ENCODE assay signal across 14 cellular contexts in the genomic region with DNA sequence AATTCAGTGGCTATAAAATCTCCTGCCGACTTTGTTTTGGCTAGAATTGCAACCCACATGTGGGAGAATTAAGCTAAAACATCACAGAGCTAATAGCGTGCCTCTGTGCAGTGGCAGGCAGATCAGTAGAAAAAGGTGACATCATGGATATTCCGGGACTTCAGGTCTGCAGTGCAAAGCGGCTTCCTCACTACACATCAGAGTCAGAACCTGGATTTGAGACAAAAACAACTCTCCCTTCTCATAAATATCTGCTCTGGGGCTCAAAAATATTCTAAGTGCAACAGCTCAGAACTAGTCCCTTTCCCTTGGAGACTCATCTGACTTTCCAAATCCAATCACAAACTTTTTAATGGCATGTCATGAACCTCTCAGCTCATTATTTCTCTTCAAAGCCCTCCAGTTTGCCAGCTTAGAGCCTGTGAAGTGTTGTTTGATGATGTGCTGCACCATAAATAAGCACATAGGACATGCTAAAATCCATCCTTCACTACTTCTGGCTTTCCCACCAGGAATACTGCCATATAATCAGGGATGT.
A peak's percentile ranks its signal among the peaks of the same experiment; 100 is the strongest.
DNase-seq lines count a peak whose midpoint lies in the region; ATAC-seq, FAIRE-seq and TF ChIP-seq lines count a peak whose summit lies in the region.
"Had no signal": no experiment of that assay in that cellular context is flagged by ENCODE, and none has a peak within 500 bp of the region (broad histone marks: within the 10 kb centered on the region; RNA-seq: fewer than 3 reads in every experiment).

No MANE protein-coding gene starts in this region.

- H2AK5ac ChIP-seq in neuronal stem cell (ENCODE audit: low read depth, low read length): no peak overlapping the region

- peak overlapping the region; percentile 20 for H2AFZ ChIP-seq in neuronal stem cell (ENCODE audit: low read length)

- H2BK15ac ChIP-seq in neuronal stem cell (ENCODE audit: low read length): no peak overlapping the region

- H2BK5ac ChIP-seq in neuronal stem cell (ENCODE audit: low read length): no peak overlapping the region

- H3K18ac ChIP-seq in neuronal stem cell (ENCODE audit: low read length): no peak overlapping the region

- no peak overlapping the region for H3K9ac ChIP-seq in neuronal stem cell (ENCODE audit: low read depth, low read length, poor library complexity)

- H3K27ac ChIP-seq in heart left ventricle (peak overlapping the region; percentile 72 to 90 (median 84)), neuronal stem cell (replicated peaks; ENCODE audit: low read length) (no peak overlapping the region)

- intact Hi-C loops in heart left ventricle (cut with DNase I): loop anchor here in 6 of 10 donors (2.0 to 10.0 kb wide), 5 partner anchors 139 to 384 kb away; a partner anchor contains a TSS

- H3K4ac ChIP-seq in neuronal stem cell (ENCODE audit: low read length): no peak overlapping the region

- H3K4me2 ChIP-seq in neuronal stem cell (ENCODE audit: insufficient read depth, low read length, poor library complexity, severe bottlenecking): no peak overlapping the region

- peak overlapping the region; percentile 7; the same call in 1 of the 2 replicates for H3K4me3 ChIP-seq in AG10803 (ENCODE audit: low read length)
- H3K4me3 ChIP-seq in heart left ventricle: peak overlapping the region in 7 of 12 donors; percentile 1 to 38 (median 22)
- no peak overlapping the region for H3K4me3 ChIP-seq in neuronal stem cell (ENCODE audit: low read length in 2 of 2)

- H4K91ac ChIP-seq in neuronal stem cell (ENCODE audit: low read depth, low read length, poor library complexity): no peak overlapping the region

- H3K9me3 ChIP-seq in heart left ventricle (no peaks in the 10 kb centered on the region), neuronal stem cell (replicated peaks in 1 of 2; ENCODE audit: control insufficient read depth in 2 of 2, insufficient read depth in 1 of 2, low read depth in 1 of 2, low read length in 2 of 2) (no peaks in the 10 kb centered on the region)

- H3K36me3 ChIP-seq in heart left ventricle: no peaks in the 10 kb centered on the region
- no peaks in the 10 kb centered on the region for H3K36me3 ChIP-seq in neuronal stem cell (replicated peaks in 1 of 2; ENCODE audit: control insufficient read depth in 2 of 2, insufficient read depth in 2 of 2, low read length in 2 of 2)

- WGBS in heart left ventricle, 4 donors: 10 to 14% (median 12%) methylated on average over 4 of the region's 4 CpGs
- no CpG with 5 or more reads among the region's 4 CpGs for WGBS in neuronal stem cell (ENCODE audit: extremely low coverage in 2 of 2, insufficient read length in 2 of 2, insufficient replicate concordance in 1 of 2), 2 donors

- no peaks in the 10 kb centered on the region for H3K79me1 ChIP-seq in neuronal stem cell (ENCODE audit: low read depth, low read length)

- no peak overlapping the region for H2BK12ac ChIP-seq in neuronal stem cell (ENCODE audit: low read length)

- no peak for FAIRE-seq in RCC 7860 (lab: Jason Lieb, UNC)

- DNase-seq in AG10803 (ENCODE audit: low read depth) (peak; percentile 64), astrocyte of the hippocampus (ENCODE audit: low read depth, low spot score) (peak; percentile 87), heart left ventricle (peak in 2 of 5 donors; percentile 35 to 42), neuronal stem cell (ENCODE audit: low spot score) (no peak), iPS-NIHi7 (ENCODE audit: extremely low spot score) (no peak), RCC 7860 (ENCODE audit: low spot score) (no peak), NOMO-1 (lab: John Stamatoyannopoulos, UW; ENCODE audit: unreplicated experiment in 2 of 2) (no peak)
- DNase-seq: activated CD4-positive, CD25-positive, alpha-beta regulatory T cell treated with anti-CD3 and anti-CD28 coated beads, Interleukin-2, amount 50 U/mL, for 72 hours; MV-4-11; natural killer cell; stimulated activated CD4-positive, alpha-beta T cell treated with anti-CD3 and anti-CD28 coated beads, Interleukin-1b, Interleukin-23, amount 100 ng/mL, for 48 hours; stimulated activated naive CD8-positive, alpha-beta T cell treated with anti-CD3 and anti-CD28 coated beads, Interleukin-15, amount 100 ng/mL, for 72 hours had no signal

- ATAC-seq in heart left ventricle (peak; percentile 51 to 74 (median 62)), HG02970 (IDR thresholded peaks at IDR 0.05; ENCODE audit: low FRiP score, unreplicated experiment) (no peak)
- ATAC-seq: natural killer cell; SK-N-SH treated with all-trans-retinoic acid at 6 μM for 48 hours; stimulated activated naive CD8-positive, alpha-beta T cell treated with anti-CD3 and anti-CD28 coated beads, Interleukin-15, amount 100 ng/mL, for 72 hours had no signal

- no peak for TF ChIP-seq POLR2A in heart left ventricle (IDR thresholded peaks at IDR 0.05)

- no peak overlapping the region for H3K23ac ChIP-seq in neuronal stem cell (ENCODE audit: low read depth, low read length, poor library complexity)

- H3K4me1 ChIP-seq in heart left ventricle (peaks cover 6 to 59% (median 40%) of the 10 kb centered on the region in 12 donors), neuronal stem cell (ENCODE audit: control insufficient read depth in 2 of 2, insufficient read depth in 1 of 2, low read depth in 1 of 2, low read length in 2 of 2) (peaks cover 5 to 17% of the 10 kb centered on the region in 2 donors)

- TF ChIP-seq CTCF in AG10803 (conservative IDR thresholded peaks at IDR 0.05; ENCODE audit: low read length): no peak
- no peak for TF ChIP-seq CTCF in heart left ventricle (IDR thresholded peaks at IDR 0.05)

- no peak overlapping the region for H2BK120ac ChIP-seq in neuronal stem cell (ENCODE audit: low read depth, low read length)

- no peak overlapping the region for H3K14ac ChIP-seq in neuronal stem cell (ENCODE audit: low read length)

- no peak overlapping the region for H4K8ac ChIP-seq in neuronal stem cell (ENCODE audit: low read depth, low read length)

- H3K27me3 ChIP-seq in heart left ventricle (no peaks in the 10 kb centered on the region), neuronal stem cell (ENCODE audit: control insufficient read depth in 3 of 3, insufficient read depth in 3 of 3, low read depth in 1 of 3, low read length in 3 of 3) (no peaks in the 10 kb centered on the region)

Comparison
In these comparisons a context has a peak if more than half of its experiments do, and no peak if none do; other contexts are left out.
1. DNase-seq: peak in AG10803 (single experiment) and astrocyte of the hippocampus (single experiment); none in neuronal stem cell (single experiment), iPS-NIHi7 (single experiment), RCC 7860 (single experiment) and NOMO-1 (0 of 2).
2. H3K4me3 ChIP-seq: peak in AG10803 (single experiment) and heart left ventricle (7 of 12); none in neuronal stem cell (0 of 2).